25 cellular contexts compared by ENCODE assay signal in genomic region chr5:148887123-148887881, GRCh38.
DNase-seq lines count a peak whose midpoint lies in the region; ATAC-seq lines count a peak whose summit lies in the region.
"Had no signal": no experiment of that assay in that cellular context is flagged by ENCODE, and none has a peak within 500 bp of the region (broad histone marks: within the 10 kb centered on the region; RNA-seq: fewer than 3 reads in every experiment).

No MANE protein-coding gene starts in this region.

- ATAC-seq in activated naive CD4-positive, alpha-beta T cell treated with anti-CD3 and anti-CD28 coated beads, Interleukin-2, amount 50 U/mL, for 72 hours = peak; percentile 41 to 86
- ATAC-seq in GM21619 (IDR thresholded peaks at IDR 0.05; ENCODE audit: unreplicated experiment) = peak; percentile 75
- ATAC-seq in HG03442 (IDR thresholded peaks at IDR 0.05; ENCODE audit: unreplicated experiment) = peak; percentile 75
- peak; percentile 77 for ATAC-seq in stimulated activated naive CD8-positive, alpha-beta T cell treated with anti-CD3 and anti-CD28 coated beads, Interleukin-15, Interleukin-2, amounts not matched to agents 100 U/mL and 50 U/mL, for 24 hours
- ATAC-seq in GM21360 (IDR thresholded peaks at IDR 0.05; ENCODE audit: unreplicated experiment) = no peak
- no peak for ATAC-seq in T-cell (replicated peaks in 1 of 4)
- ATAC-seq: K562 had no signal

- H3K4me3 Mint-ChIP-seq in activated naive CD4-positive, alpha-beta T cell treated with anti-CD3 and anti-CD28 coated beads for 36 hours = no peak overlapping the region
- H3K4me3 Mint-ChIP-seq in T-cell = no peak overlapping the region
- H3K4me3 Mint-ChIP-seq: activated B cell treated with CpG ODN at 0.5 μM for 24 hours; activated naive CD4-positive, alpha-beta T cell treated with anti-CD3 and anti-CD28 coated beads, Interleukin-2, amount 10 ng/mL, durations not matched to agents 7 days and 5 days; neural crest cell had no signal

- peaks cover 0 to 13% of the 10 kb centered on the region in 2 donors for H3K9me3 Mint-ChIP-seq in activated naive CD4-positive, alpha-beta T cell treated with anti-CD3 and anti-CD28 coated beads, Interleukin-2, amount 50 U/mL, for 72 hours
- H3K9me3 Mint-ChIP-seq in activated naive CD4-positive, alpha-beta T cell treated with anti-CD3 and anti-CD28 coated beads for 36 hours = no peaks in the 10 kb centered on the region
- peaks cover 0 to 5% (median 0%) of the 10 kb centered on the region in 3 donors for H3K9me3 Mint-ChIP-seq in T-cell
- H3K9me3 Mint-ChIP-seq: activated naive CD4-positive, alpha-beta T cell treated with anti-CD3 and anti-CD28 coated beads, Interleukin-2, amount 10 ng/mL, durations not matched to agents 7 days and 5 days had no signal

- no peak overlapping the region for H3K27ac Mint-ChIP-seq in activated naive CD4-positive, alpha-beta T cell treated with anti-CD3 and anti-CD28 coated beads, Interleukin-2, amount 50 U/mL, for 72 hours
- no peak overlapping the region for H3K27ac Mint-ChIP-seq in activated naive CD4-positive, alpha-beta T cell treated with anti-CD3 and anti-CD28 coated beads for 36 hours
- no peak overlapping the region for H3K27ac Mint-ChIP-seq in T-cell
- H3K27ac Mint-ChIP-seq: activated B cell treated with CpG ODN at 0.5 μM for 24 hours; activated naive CD4-positive, alpha-beta T cell treated with anti-CD3 and anti-CD28 coated beads, Interleukin-2, amount 10 ng/mL, durations not matched to agents 7 days and 5 days had no signal

- peaks cover 24% of the 10 kb centered on the region for H3K27me3 Mint-ChIP-seq in activated naive CD4-positive, alpha-beta T cell treated with anti-CD3 and anti-CD28 coated beads for 36 hours (ENCODE audit: low read depth)
- peaks cover 17 to 24% of the 10 kb centered on the region in 2 donors for H3K27me3 Mint-ChIP-seq in T-cell

- POLR2A ChIA-PET in T-cell (lab: Charles Lee) = no interaction called here

- CTCF ChIA-PET in activated naive CD4-positive, alpha-beta T cell treated with anti-CD3 and anti-CD28 coated beads for 36 hours (lab: Charles Lee) = no interaction called here
- CTCF ChIA-PET in T-cell (lab: Charles Lee) = interaction anchor here in 1 of 2 donors (1.0 kb wide), 1 partner anchor 42 kb away, joined by 3 read pairs; no protein-coding TSS in a partner anchor

- H3K36me3 Mint-ChIP-seq in activated naive CD4-positive, alpha-beta T cell treated with anti-CD3 and anti-CD28 coated beads, Interleukin-2, amount 50 U/mL, for 72 hours = peaks cover 0 to 11% of the 10 kb centered on the region in 2 donors
- no peaks in the 10 kb centered on the region for H3K36me3 Mint-ChIP-seq in activated naive CD4-positive, alpha-beta T cell treated with anti-CD3 and anti-CD28 coated beads for 36 hours (ENCODE audit: low read depth)
- no peaks in the 10 kb centered on the region for H3K36me3 Mint-ChIP-seq in T-cell
- H3K36me3 Mint-ChIP-seq: activated naive CD4-positive, alpha-beta T cell treated with anti-CD3 and anti-CD28 coated beads, Interleukin-2, amount 10 ng/mL, durations not matched to agents 7 days and 5 days had no signal

- no peak for DNase-seq in activated naive CD4-positive, alpha-beta T cell treated with anti-CD3 and anti-CD28 coated beads, Interleukin-2, amount 50 U/mL, for 72 hours (ENCODE audit: low spot score in 2 of 2)
- no peak for DNase-seq in activated naive CD4-positive, alpha-beta T cell treated with anti-CD3 and anti-CD28 coated beads for 36 hours
- no peak for DNase-seq in stimulated activated naive CD8-positive, alpha-beta T cell treated with anti-CD3 and anti-CD28 coated beads, Interleukin-15, Interleukin-2, amounts not matched to agents 100 U/mL and 50 U/mL, for 24 hours
- DNase-seq in T-cell (no peak), NCI-H510A (lab: John Stamatoyannopoulos, UW) (no peak)
- DNase-seq: activated B cell treated with CpG ODN at 0.5 μM for 24 hours; activated CD4-positive, alpha-beta T cell treated with anti-CD3 and anti-CD28 coated beads, Interleukin-2, amount 50 U/mL, for 48 hours; activated naive CD4-positive, alpha-beta T cell treated with anti-CD3 and anti-CD28 coated beads, Interleukin-2, amount 10 ng/mL, durations not matched to agents 7 days and 5 days; anterior cingulate cortex; BE2C; GDM1; H7; MG63; NCI-H146; NCI-H524; PC-9; SHP77; stimulated activated CD4-positive, alpha-beta T cell treated with anti-CD3 and anti-CD28 coated beads, Interleukin-4, amount 100 ng/mL, for 1 hour; stimulated activated naive CD4-positive, alpha-beta T cell; T1000 had no signal

- peaks cover 3% of the 10 kb centered on the region for H3K4me1 Mint-ChIP-seq in activated naive CD4-positive, alpha-beta T cell treated with anti-CD3 and anti-CD28 coated beads for 36 hours (ENCODE audit: low read depth)
- H3K4me1 Mint-ChIP-seq in T-cell = no peaks in the 10 kb centered on the region
- H3K4me1 Mint-ChIP-seq: activated B cell treated with CpG ODN at 0.5 μM for 24 hours; activated naive CD4-positive, alpha-beta T cell treated with anti-CD3 and anti-CD28 coated beads, Interleukin-2, amount 10 ng/mL, durations not matched to agents 7 days and 5 days; neural crest cell had no signal

- intact Hi-C loops in activated naive CD4-positive, alpha-beta T cell treated with anti-CD3 and anti-CD28 coated beads for 36 hours (cut with micrococcal nuclease) = loop anchor here (5.0 kb wide), 1 partner anchor 60 kb away; the partner anchor contains the start of gene ADRB2

Comparison
In these comparisons a context has a peak if more than half of its experiments do, and no peak if none do; other contexts are left out.
1. ATAC-seq: peak in activated naive CD4-positive, alpha-beta T cell treated with anti-CD3 and anti-CD28 coated beads, Interleukin-2, amount 50 U/mL, for 72 hours (2 of 2), GM21619 (single experiment), HG03442 (single experiment) and stimulated activated naive CD8-positive, alpha-beta T cell treated with anti-CD3 and anti-CD28 coated beads, Interleukin-15, Interleukin-2, amounts not matched to agents 100 U/mL and 50 U/mL, for 24 hours (single experiment); none in GM21360 (single experiment) and T-cell (0 of 4).